Comparison of ENCODE assay signal across 18 cellular contexts in genomic region chr15:58504674-58505234, GRCh38.
"Had no signal": no experiment of that assay in that cellular context is flagged by ENCODE, and none has a peak within 500 bp of the region (broad histone marks: within the 10 kb centered on the region; RNA-seq: fewer than 3 reads in every experiment).

No MANE protein-coding gene starts in this region.

- H3K9me3 ChIP-seq: body of pancreas, lower lobe of right lung, right lobe of liver, stomach, thoracic aorta, uterus had no signal

- H3K4me3 ChIP-seq: body of pancreas, lower lobe of right lung, right lobe of liver, stomach, thoracic aorta, uterus had no signal

- H3K36me3 Mint-ChIP-seq: natural killer cell had no signal

- DNase-seq: activated CD4-positive, alpha-beta memory T cell treated with anti-CD3 and anti-CD28 coated beads, Interleukin-2, amount 10 ng/mL, durations not matched to agents 7 days and 5 days; activated CD4-positive, alpha-beta T cell treated with anti-CD3 and anti-CD28 coated beads for 1 hour; activated naive CD4-positive, alpha-beta T cell treated with anti-CD3 and anti-CD28 coated beads for 36 hours; body of pancreas; effector memory CD4-positive, alpha-beta T cell; hypothalamus; kidney glomerular epithelial cell; lower lobe of right lung; natural killer cell; nucleus accumbens; stimulated activated CD4-positive, alpha-beta T cell treated with anti-CD3 and anti-CD28 coated beads, Interleukin-12 subunit alpha, Interleukin-12 subunit beta, amount 100 ng/mL, for 4 hours; stimulated activated CD4-positive, alpha-beta T cell treated with anti-CD3 and anti-CD28 coated beads, Interleukin-4, amount 100 ng/mL, for 1 hour; stimulated activated CD8-positive, alpha-beta memory T cell treated with anti-CD3 and anti-CD28 coated beads, Interleukin-4, amount 100 ng/mL, for 48 hours; stomach; T-helper 9 cell; uterus had no signal

- H3K27ac Mint-ChIP-seq: activated CD4-positive, alpha-beta memory T cell treated with anti-CD3 and anti-CD28 coated beads, Interleukin-2, amount 10 ng/mL, durations not matched to agents 7 days and 5 days; activated naive CD4-positive, alpha-beta T cell treated with anti-CD3 and anti-CD28 coated beads for 36 hours had no signal

- H3K27me3 ChIP-seq: body of pancreas, right lobe of liver, stomach, uterus had no signal

- H3K9me3 Mint-ChIP-seq: activated CD4-positive, alpha-beta memory T cell treated with anti-CD3 and anti-CD28 coated beads, Interleukin-2, amount 10 ng/mL, durations not matched to agents 7 days and 5 days; activated naive CD4-positive, alpha-beta T cell treated with anti-CD3 and anti-CD28 coated beads for 36 hours; natural killer cell had no signal

- ATAC-seq: body of pancreas, lower lobe of right lung had no signal

- H3K36me3 ChIP-seq: lower lobe of right lung, right lobe of liver, stomach, thoracic aorta, uterus had no signal

- H3K4me1 ChIP-seq: body of pancreas, uterus had no signal

- H3K4me3 Mint-ChIP-seq: activated CD4-positive, alpha-beta memory T cell treated with anti-CD3 and anti-CD28 coated beads, Interleukin-2, amount 10 ng/mL, durations not matched to agents 7 days and 5 days; activated naive CD4-positive, alpha-beta T cell treated with anti-CD3 and anti-CD28 coated beads for 36 hours; natural killer cell had no signal

- H3K27ac ChIP-seq: body of pancreas, lower lobe of right lung, right lobe of liver, stomach, thoracic aorta, uterus had no signal
